Comparison of ENCODE assay signal across 2 cellular contexts in genomic region chr12:110776410-110776809, GRCh38.
TF ChIP-seq lines count a peak whose summit lies in the region.

No MANE protein-coding gene starts in this region.

TF ChIP-seq in SK-N-SH, 30 proteins besides CTCF, POLR2A, EP300 and RAD21 (continued from another document):
- TF ChIP-seq ZBTB33 (IDR thresholded peaks at IDR 0.05; ENCODE audit: borderline replicate concordance, low read depth) (no peak), GABPA (IDR thresholded peaks at IDR 0.05; ENCODE audit: low read depth) (no peak), SMC3 (IDR thresholded peaks at IDR 0.05; ENCODE audit: low read depth, low read length) (no peak)

TF ChIP-seq in SK-N-SH treated with all-trans-retinoic acid at 6 μM for 48 hours, 23 proteins besides CTCF, POLR2A, EP300 and RAD21 (continued from another document):
- TF ChIP-seq POU6F1 (CRISPR knock-in tag; IDR thresholded peaks at IDR 0.05; ENCODE audit: borderline replicate concordance, low read depth) (no peak), GLIS3 (CRISPR knock-in tag; IDR thresholded peaks at IDR 0.05) (no peak), ZNF70 (CRISPR knock-in tag; IDR thresholded peaks at IDR 0.05) (no peak), ZNF565 (CRISPR knock-in tag; conservative IDR thresholded peaks at IDR 0.05; ENCODE audit: low read depth) (no peak), CSRNP3 (CRISPR knock-in tag; IDR thresholded peaks at IDR 0.05) (no peak), CSDC2 (CRISPR knock-in tag; IDR thresholded peaks at IDR 0.05) (no peak), SNAI2 (CRISPR knock-in tag; IDR thresholded peaks at IDR 0.05) (no peak)
